Comparison of ENCODE assay signal across 30 cellular contexts in genomic region chr4:75254745-75255144, GRCh38.
A peak's percentile ranks its signal among the peaks of the same experiment; 100 is the strongest.
DNase-seq lines count a peak whose midpoint lies in the region; ATAC-seq and TF ChIP-seq lines count a peak whose summit lies in the region.
"Had no signal": no experiment of that assay in that cellular context is flagged by ENCODE, and none has a peak within 500 bp of the region (broad histone marks: within the 10 kb centered on the region; RNA-seq: fewer than 3 reads in every experiment).

No MANE protein-coding gene starts in this region.

- no peak overlapping the region for H3K4me3 ChIP-seq in fibroblast of pulmonary artery (replicated peaks; ENCODE audit: low read depth, low read length)
- H3K4me3 ChIP-seq in skeletal muscle cell (ENCODE audit: low read depth, low read length), result no peak overlapping the region
- H3K4me3 ChIP-seq: adrenal gland, dorsolateral prefrontal cortex, esophagus muscularis mucosa, heart right ventricle, lower lobe of right lung, mucosa of descending colon, ovary, PC-9, skin epidermis had no signal

- no peak for TF ChIP-seq CTCF in fibroblast of pulmonary artery (IDR thresholded peaks at IDR 0.05; ENCODE audit: low read length, missing control alignments)

- ATAC-seq in HG02571 (IDR thresholded peaks at IDR 0.05; ENCODE audit: unreplicated experiment), result no peak
- ATAC-seq: lower lobe of right lung; mucosa of descending colon; natural killer cell treated with Interleukin-12 subunit alpha and Interleukin-12 subunit beta and Interleukin-15 and Interleukin-18, amount 100 ng/mL, for 72 hours; Right ventricle myocardium inferior; T-helper 17 cell had no signal

- DNase-seq in ELF-1 (ENCODE audit: low read depth, low spot score) (peak; percentile 45), NCI-H82 (lab: John Stamatoyannopoulos, UW) (peak; percentile 87), fibroblast of pulmonary artery (ENCODE audit: low read depth) (peak; percentile 11), skeletal muscle cell (ENCODE audit: low read depth) (peak; percentile 13), HuH-7.5 (ENCODE audit: low spot score) (no peak)
- DNase-seq in activated T-cell treated with anti-CD3 and anti-CD28 coated beads, Interleukin-2, amount 50 U/mL, for 48 hours, result no peak
- DNase-seq: ACHN; activated CD4-positive, alpha-beta memory T cell treated with anti-CD3 and anti-CD28 coated beads for 36 hours; activated CD4-positive, alpha-beta T cell treated with anti-CD3 and anti-CD28 coated beads for 1 hour; activated naive CD4-positive, alpha-beta T cell treated with Interleukin-2 at 50 U/mL for 16 hours; adrenal gland; brain microvascular endothelial cell; dorsolateral prefrontal cortex; GDM1; heart right ventricle; kidney glomerular epithelial cell; lower lobe of right lung; mucosa of descending colon; NCI-H1092 treated with DMSO at 0.1 percent for 48 hours; NCI-H187; NCI-H2171; ovary; PC-9; stimulated activated naive CD4-positive, alpha-beta T cell treated with Interleukin-2 at 50 U/mL for 16 hours; T-helper 17 cell had no signal

Comparison
In these comparisons a context has a peak if more than half of its experiments do, and no peak if none do; other contexts are left out.
1. DNase-seq: peak in ELF-1 (single experiment), NCI-H82 (single experiment), fibroblast of pulmonary artery (single experiment) and skeletal muscle cell (single experiment); none in activated T-cell treated with anti-CD3 and anti-CD28 coated beads, Interleukin-2, amount 50 U/mL, for 48 hours (0 of 2) and HuH-7.5 (single experiment).